8 cellular contexts compared by ENCODE assay signal in genomic region chr10:91887900-91888225, GRCh38. TPM values are rescaled to one million over a fixed set of nuclear protein-coding genes. Genes with fewer than 3 reads are reported as not detected.
DNase-seq lines count a peak whose midpoint lies in the region; ATAC-seq, FAIRE-seq and TF ChIP-seq lines count a peak whose summit lies in the region.
"Had no signal": no experiment of that assay in that cellular context is flagged by ENCODE, and none has a peak within 500 bp of the region (broad histone marks: within the 10 kb centered on the region; RNA-seq: fewer than 3 reads in every experiment).

No MANE protein-coding gene starts in this region.

- no peaks in the 10 kb centered on the region for H3K27me3 ChIP-seq in HUES48 (ENCODE audit: control insufficient read depth, insufficient read depth, low read length)

- FAIRE-seq in kidney (lab: Jason Lieb, UNC), result no peak

- H3K36me3 Mint-ChIP-seq in activated naive CD8-positive, alpha-beta T cell treated with anti-CD3 and anti-CD28 coated beads, Interleukin-2, amount 50 U/mL, for 24 hours (ENCODE audit: low read depth), result no peaks in the 10 kb centered on the region

- H3K4me3 ChIP-seq in HUES48 (ENCODE audit: low read depth, low read length) (peak overlapping the region; percentile 53), kidney (ENCODE audit: low read length in 2 of 2) (peak overlapping the region; percentile 68 to 82)

- H3K9me3 Mint-ChIP-seq in activated naive CD8-positive, alpha-beta T cell treated with anti-CD3 and anti-CD28 coated beads, Interleukin-2, amount 50 U/mL, for 24 hours, result no peaks in the 10 kb centered on the region
- H3K9me3 Mint-ChIP-seq in stimulated activated naive CD8-positive, alpha-beta T cell treated with anti-CD3 and anti-CD28 coated beads, Interleukin-15, amount 100 ng/mL, for 72 hours, result no peaks in the 10 kb centered on the region
- H3K9me3 Mint-ChIP-seq: activated naive CD4-positive, alpha-beta T cell treated with anti-CD3 and anti-CD28 coated beads, Interleukin-2, amount 50 U/mL, for 72 hours had no signal

- H3K27me3 Mint-ChIP-seq in activated naive CD8-positive, alpha-beta T cell treated with anti-CD3 and anti-CD28 coated beads, Interleukin-2, amount 50 U/mL, for 24 hours, result peaks cover 17% of the 10 kb centered on the region
- peaks cover 45% of the 10 kb centered on the region for H3K27me3 Mint-ChIP-seq in stimulated activated naive CD8-positive, alpha-beta T cell treated with anti-CD3 and anti-CD28 coated beads, Interleukin-15, amount 100 ng/mL, for 72 hours

- H3K27ac Mint-ChIP-seq in activated naive CD8-positive, alpha-beta T cell treated with anti-CD3 and anti-CD28 coated beads, Interleukin-2, amount 50 U/mL, for 24 hours, result peak overlapping the region; percentile 84
- no peak overlapping the region for H3K27ac Mint-ChIP-seq in stimulated activated naive CD8-positive, alpha-beta T cell treated with anti-CD3 and anti-CD28 coated beads, Interleukin-15, amount 100 ng/mL, for 72 hours
- H3K27ac Mint-ChIP-seq: activated naive CD4-positive, alpha-beta T cell treated with anti-CD3 and anti-CD28 coated beads, Interleukin-2, amount 50 U/mL, for 72 hours had no signal

- no peak for ATAC-seq in activated naive CD8-positive, alpha-beta T cell treated with anti-CD3 and anti-CD28 coated beads, Interleukin-2, amount 50 U/mL, for 24 hours
- ATAC-seq in stimulated activated naive CD8-positive, alpha-beta T cell treated with anti-CD3 and anti-CD28 coated beads, Interleukin-15, amount 100 ng/mL, for 72 hours, result no peak
- ATAC-seq in omental fat pad (ENCODE audit: low FRiP score) (no peak), HG02938 (IDR thresholded peaks at IDR 0.05; ENCODE audit: unreplicated experiment) (no peak)

- TF ChIP-seq CTCF in kidney (IDR thresholded peaks at IDR 0.05; ENCODE audit: borderline replicate concordance, extremely low read depth, insufficient read depth) (no peak), omental fat pad (IDR thresholded peaks at IDR 0.05) (no peak)

- no peaks in the 10 kb centered on the region for H3K9me3 ChIP-seq in HUES48 (ENCODE audit: control insufficient read depth, insufficient read depth, low read length)
- no peaks in the 10 kb centered on the region for H3K9me3 ChIP-seq in kidney (ENCODE audit: control insufficient read depth in 1 of 2, low read length in 2 of 2)

- H3K4me1 ChIP-seq in HUES48 (ENCODE audit: control insufficient read depth, insufficient read depth, low read length) (peaks cover 49% of the 10 kb centered on the region), kidney (ENCODE audit: control insufficient read depth in 1 of 2, insufficient read depth in 1 of 2, low read depth in 1 of 2, low read length in 2 of 2) (peaks cover 0 to 3% of the 10 kb centered on the region in 2 donors)

- H3K36me3 ChIP-seq in HUES48 (ENCODE audit: control insufficient read depth, insufficient read depth, low read length) (no peaks in the 10 kb centered on the region), kidney (ENCODE audit: control insufficient read depth in 1 of 2, insufficient read depth in 2 of 2, low read length in 2 of 2) (no peaks in the 10 kb centered on the region)

- peak overlapping the region; percentile 81 for H3K4me3 Mint-ChIP-seq in activated naive CD8-positive, alpha-beta T cell treated with anti-CD3 and anti-CD28 coated beads, Interleukin-2, amount 50 U/mL, for 24 hours
- H3K4me3 Mint-ChIP-seq in stimulated activated naive CD8-positive, alpha-beta T cell treated with anti-CD3 and anti-CD28 coated beads, Interleukin-15, amount 100 ng/mL, for 72 hours, result peak overlapping the region; percentile 82 to 97

- H3K27ac ChIP-seq in HUES48 (ENCODE audit: low read depth, low read length) (peak overlapping the region; percentile 96), kidney (ENCODE audit: low read depth in 2 of 2, low read length in 2 of 2) (no peak overlapping the region)

- DNase-seq in activated naive CD8-positive, alpha-beta T cell treated with anti-CD3 and anti-CD28 coated beads, Interleukin-2, amount 50 U/mL, for 24 hours, result no peak
- no peak for DNase-seq in kidney
- no peak for DNase-seq in stimulated activated naive CD8-positive, alpha-beta T cell treated with anti-CD3 and anti-CD28 coated beads, Interleukin-15, amount 100 ng/mL, for 72 hours
- no peak for DNase-seq in omental fat pad (ENCODE audit: low spot score)
- DNase-seq in SIG-M5 (lab: John Stamatoyannopoulos, UW), result no peak

- peak overlapping the region; percentile 66 for H3K9ac ChIP-seq in HUES48 (ENCODE audit: low read depth, low read length)
- peak overlapping the region in 1 of 2 donors; percentile 48 for H3K9ac ChIP-seq in kidney (ENCODE audit: low read length in 2 of 2)

- H3K4me1 Mint-ChIP-seq in activated naive CD8-positive, alpha-beta T cell treated with anti-CD3 and anti-CD28 coated beads, Interleukin-2, amount 50 U/mL, for 24 hours, result peaks cover 9% of the 10 kb centered on the region
- peaks cover 11% of the 10 kb centered on the region for H3K4me1 Mint-ChIP-seq in stimulated activated naive CD8-positive, alpha-beta T cell treated with anti-CD3 and anti-CD28 coated beads, Interleukin-15, amount 100 ng/mL, for 72 hours

- intact Hi-C loops in kidney (cut with DNase I), result no loop called here

RNA-seq across cellular contexts. Expression of gene FGFBP3, which starts 21.4 kb away (rescaled TPM):
- total RNA-seq in kidney (2.7 TPM), omental fat pad (1 to 10 TPM in 1 of 4 donors, under 1 TPM in 3; 0.28 to 3.0 (median 0.70) TPM)
- 1.3 TPM for polyA plus RNA-seq in kidney (ENCODE audit: insufficient read depth, low read depth, low replicate concordance)

RNA-seq across cellular contexts. Expression of gene BTAF1, which starts 35.7 kb away (rescaled TPM):
- total RNA-seq in kidney (35.1 TPM), omental fat pad (10 to 100 TPM; 33.1 to 72.3 (median 65.1) TPM)
- polyA plus RNA-seq in kidney (ENCODE audit: insufficient read depth, low read depth, low replicate concordance), result 4.3 TPM
